Comparison of ENCODE assay signal across 23 cellular contexts in genomic region chr5:131222731-131223130, GRCh38. TPM values are rescaled to one million over a fixed set of nuclear protein-coding genes. Genes with fewer than 3 reads are reported as not detected.
DNase-seq lines count a peak whose midpoint lies in the region; ATAC-seq and TF ChIP-seq lines count a peak whose summit lies in the region.
"Had no signal": no experiment of that assay in that cellular context is flagged by ENCODE, and none has a peak within 500 bp of the region (broad histone marks: within the 10 kb centered on the region; RNA-seq: fewer than 3 reads in every experiment).

No MANE protein-coding gene starts in this region.

- H4K20me1 ChIP-seq in SK-N-SH (ENCODE audit: insufficient read depth) (no peaks in the 10 kb centered on the region), OCI-LY7 (ENCODE audit: insufficient read depth, low read length) (peaks cover 5% of the 10 kb centered on the region; the same call in 1 of the 2 replicates)

- POLR2A ChIA-PET in SK-N-SH (lab: Yijun Ruan, JAX) (no interaction called here), HEK293 (lab: Yijun Ruan, JAX) (no interaction called here), OCI-LY7 (lab: Charles Lee) (no interaction called here)
- POLR2A ChIA-PET in CD8-positive, alpha-beta T cell (lab: Charles Lee), result no interaction called here

- peaks cover 5% of the 10 kb centered on the region for H3K4me1 Mint-ChIP-seq in CD8-positive, alpha-beta T cell (ENCODE audit: low read depth)
- no peaks in the 10 kb centered on the region for H3K4me1 Mint-ChIP-seq in central memory CD8-positive, alpha-beta T cell

- H3K36me3 ChIP-seq in SK-N-SH (replicated peaks in 1 of 2; ENCODE audit: control insufficient read depth in 1 of 2, insufficient read depth in 2 of 2, low read length in 1 of 2) (no peaks in the 10 kb centered on the region), HEK293 (ENCODE audit: control insufficient read depth in 2 of 2, insufficient read depth in 1 of 2, low read length in 2 of 2) (no peaks in the 10 kb centered on the region), OCI-LY7 (ENCODE audit: insufficient read depth, low read length) (peaks cover 38% of the 10 kb centered on the region)
- H3K36me3 ChIP-seq in CD8-positive, alpha-beta T cell (ENCODE audit: insufficient read depth, low read length), result no peaks in the 10 kb centered on the region
- H3K36me3 ChIP-seq: Peyer's patch, SJCRH30 had no signal

- H3K27ac ChIP-seq in SK-N-SH (ENCODE audit: low read depth in 2 of 2, low read length in 1 of 2) (no peak overlapping the region), HEK293 (ENCODE audit: extremely low read depth, low read depth, low read length) (no peak overlapping the region), OCI-LY7 (ENCODE audit: low read depth, low read length, poor library complexity, severe bottlenecking) (no peak overlapping the region)
- H3K27ac ChIP-seq in CD8-positive, alpha-beta T cell (ENCODE audit: low read depth, low read length), result no peak overlapping the region
- H3K27ac ChIP-seq: C4-2B, Peyer's patch, SJCRH30 had no signal

- H3K4me3 Mint-ChIP-seq in CD8-positive, alpha-beta T cell, result no peak overlapping the region
- H3K4me3 Mint-ChIP-seq in central memory CD8-positive, alpha-beta T cell, result peak overlapping the region; percentile 8

- H3K79me2 ChIP-seq in SK-N-SH (ENCODE audit: insufficient read depth), result no peaks in the 10 kb centered on the region
- 0 out of 2 replicates have a peak, but pooled peaks cover 4% of the 10 kb centered on the region for H3K79me2 ChIP-seq in OCI-LY7 (ENCODE audit: insufficient read depth, low read depth, low read length)

- H2AFZ ChIP-seq in SK-N-SH (ENCODE audit: low read depth) (peak overlapping the region; percentile 40; the same call in 1 of the 2 replicates), OCI-LY7 (ENCODE audit: low read length) (no peak overlapping the region)

- H3K4me1 ChIP-seq in SK-N-SH (ENCODE audit: control insufficient read depth in 1 of 2, insufficient read depth in 2 of 2, low read depth in 1 of 2, low read length in 1 of 2) (peaks cover 0 to 11% of the 10 kb centered on the region in 2 experiments; a peak in 2 of 4 replicates), HEK293 (ENCODE audit: control insufficient read depth, insufficient read depth, low read length) (no peaks in the 10 kb centered on the region), OCI-LY7 (ENCODE audit: insufficient read depth, low read length, poor library complexity, severe bottlenecking) (peaks cover 12% of the 10 kb centered on the region)
- H3K4me1 ChIP-seq in CD8-positive, alpha-beta T cell (ENCODE audit: insufficient read depth, low read length), result peaks cover 16% of the 10 kb centered on the region
- H3K4me1 ChIP-seq: SJCRH30 had no signal

- H3K27me3 ChIP-seq in SK-N-SH (ENCODE audit: insufficient read depth), result no peaks in the 10 kb centered on the region
- H3K27me3 ChIP-seq in CD8-positive, alpha-beta T cell (ENCODE audit: insufficient read depth, low read length), result no peaks in the 10 kb centered on the region
- H3K27me3 ChIP-seq: Peyer's patch, SJCRH30 had no signal

- BruUV-seq in OCI-LY7 (replicated peaks; lab: Mats Ljungman, UMichigan), result no TSS peak

- ATAC-seq in SK-N-SH treated with all-trans-retinoic acid at 6 μM for 48 hours (no peak), HG02970 (IDR thresholded peaks at IDR 0.05; ENCODE audit: low FRiP score, unreplicated experiment) (no peak)
- ATAC-seq in CD8-positive, alpha-beta T cell, result no peak
- ATAC-seq in central memory CD8-positive, alpha-beta T cell (replicated peaks; ENCODE audit: extremely low read depth, poor library complexity, severe bottlenecking), result no peak

- H3K27ac Mint-ChIP-seq in CD8-positive, alpha-beta T cell, result peak overlapping the region; percentile 24
- H3K27ac Mint-ChIP-seq in central memory CD8-positive, alpha-beta T cell (ENCODE audit: low read depth), result no peak overlapping the region

- no peak for DNase-seq in SK-N-SH
- no peak for DNase-seq in CD8-positive, alpha-beta T cell
- no peak for DNase-seq in central memory CD8-positive, alpha-beta T cell (ENCODE audit: low spot score in 2 of 2)
- DNase-seq in OCI-LY7 (ENCODE audit: low spot score), result no peak
- no peak for DNase-seq in NAMALWA (ENCODE audit: low spot score)
- DNase-seq: 8988T, AML-193, DMS53, GF-D8, GOT3, MM.1S, NCI-H1092, NCI-H1436, NCI-H1930, NCI-H226, NCI-H510A treated with DMSO at 0.1 percent for 48 hours, NCI-H748 treated with DMSO at 0.1 percent for 48 hours, Peyer's patch, SJCRH30 had no signal

- no peak for TF ChIP-seq RAD21 in SK-N-SH (IDR thresholded peaks at IDR 0.05; ENCODE audit: low read length)

- H3K9me2 ChIP-seq in SK-N-SH (no peaks in the 10 kb centered on the region), OCI-LY7 (ENCODE audit: insufficient read depth, low read length) (no peaks in the 10 kb centered on the region)

- peaks cover 2% of the 10 kb centered on the region for H3K36me3 Mint-ChIP-seq in CD8-positive, alpha-beta T cell
- H3K36me3 Mint-ChIP-seq in central memory CD8-positive, alpha-beta T cell (ENCODE audit: insufficient read depth), result no peaks in the 10 kb centered on the region

- H3K9me3 ChIP-seq in SK-N-SH, result no peaks in the 10 kb centered on the region
- no peaks in the 10 kb centered on the region for H3K9me3 ChIP-seq in CD8-positive, alpha-beta T cell (ENCODE audit: low read length)
- H3K9me3 ChIP-seq in HEK293 (ENCODE audit: control insufficient read depth, insufficient read depth, low read depth, low read length), result no peaks in the 10 kb centered on the region
- no peaks in the 10 kb centered on the region for H3K9me3 ChIP-seq in OCI-LY7 (ENCODE audit: low read length)
- H3K9me3 ChIP-seq: Peyer's patch, SJCRH30 had no signal

- H3K4me2 ChIP-seq in SK-N-SH (no peak overlapping the region), OCI-LY7 (ENCODE audit: low read length) (no peak overlapping the region)

- TF ChIP-seq EP300 in SK-N-SH (IDR thresholded peaks at IDR 0.05; ENCODE audit: borderline replicate concordance in 1 of 2, low read depth in 1 of 2, low read length in 1 of 2), result no peak

- CTCF ChIA-PET in SK-N-SH (lab: Yijun Ruan, JAX) (no interaction called here), HEK293 (lab: Yijun Ruan, JAX) (no interaction called here), OCI-LY7 (lab: Charles Lee; ENCODE audit: unreplicated experiment) (no interaction called here)
- CTCF ChIA-PET in CD8-positive, alpha-beta T cell (lab: Charles Lee), result no interaction called here

- H3F3A ChIP-seq in SK-N-SH (replicated peaks; ENCODE audit: insufficient read depth), result peaks cover 14% of the 10 kb centered on the region

- no peaks in the 10 kb centered on the region for H3K9me3 Mint-ChIP-seq in CD8-positive, alpha-beta T cell
- no peaks in the 10 kb centered on the region for H3K9me3 Mint-ChIP-seq in central memory CD8-positive, alpha-beta T cell

- no peak for TF ChIP-seq CTCF in SK-N-SH (IDR thresholded peaks at IDR 0.05)
- no peak for TF ChIP-seq CTCF in CD8-positive, alpha-beta T cell (IDR thresholded peaks at IDR 0.05)
- no peak for TF ChIP-seq CTCF in HEK293 (tag by site-specific recombination; IDR thresholded peaks at IDR 0.05)
- TF ChIP-seq CTCF in OCI-LY7 (conservative IDR thresholded peaks at IDR 0.05; ENCODE audit: low read length), result no peak

- H3K9ac ChIP-seq in SK-N-SH, result no peak overlapping the region

- intact Hi-C loops in CD8-positive, alpha-beta T cell (cut with DNase I, micrococcal nuclease), result no loop called here
- intact Hi-C loops in OCI-LY7 (cut with micrococcal nuclease; ENCODE audit: unreplicated experiment), result no loop called here

- H3K27me3 Mint-ChIP-seq in CD8-positive, alpha-beta T cell (ENCODE audit: low read depth), result no peaks in the 10 kb centered on the region
- no peaks in the 10 kb centered on the region for H3K27me3 Mint-ChIP-seq in central memory CD8-positive, alpha-beta T cell

- no peak overlapping the region for H3K4me3 ChIP-seq in SK-N-SH (ENCODE audit: low read depth in 2 of 2, low read length in 1 of 2)
- H3K4me3 ChIP-seq in CD8-positive, alpha-beta T cell (ENCODE audit: low read depth, low read length), result no peak overlapping the region
- H3K4me3 ChIP-seq in HEK293 (ENCODE audit: low read depth, low read length), result no peak overlapping the region
- H3K4me3 ChIP-seq in OCI-LY7 (ENCODE audit: low read depth, low read length, poor library complexity, severe bottlenecking), result no peak overlapping the region
- H3K4me3 ChIP-seq: Peyer's patch, SJCRH30 had no signal

TF ChIP-seq in SK-N-SH, 30 proteins besides CTCF, POLR2A, EP300 and RAD21 (continues in another document):
- TF ChIP-seq ELF1 (IDR thresholded peaks at IDR 0.05), result no peak
- no peak for TF ChIP-seq JUND (IDR thresholded peaks at IDR 0.05)

TF ChIP-seq in SK-N-SH treated with all-trans-retinoic acid at 6 μM for 48 hours, 23 proteins besides CTCF, POLR2A, EP300 and RAD21 (continues in another document):
- no peak for TF ChIP-seq PPARA (CRISPR knock-in tag; IDR thresholded peaks at IDR 0.05; ENCODE audit: borderline replicate concordance)
- TF ChIP-seq CSDC2 (CRISPR knock-in tag; IDR thresholded peaks at IDR 0.05), result no peak
- no peak for TF ChIP-seq TOX (CRISPR knock-in tag; IDR thresholded peaks at IDR 0.05; ENCODE audit: borderline replicate concordance)

TF ChIP-seq in HEK293, 187 proteins besides CTCF, POLR2A, EP300 and RAD21:
- peak; percentile 65 for TF ChIP-seq PRDM1 (tag by site-specific recombination; IDR thresholded peaks at IDR 0.05)
- no peak for TF ChIP-seq ZNF184 (tag by site-specific recombination; IDR thresholded peaks at IDR 0.05)

RNA-seq across cellular contexts. Expression of gene CDC42SE2, which starts 41.1 kb away (rescaled TPM):
- 8.6 and 11.4 TPM in 2 replicates for polyA plus RNA-seq in SK-N-SH (2012; rRNA removed)
- 14.0 and 17.3 TPM in 2 replicates for polyA plus RNA-seq in SK-N-SH (2012; cell fraction: cytosol; rRNA removed)
- polyA plus RNA-seq in SK-N-SH (2012; cell fraction: nucleus; rRNA removed), result 2.8 and 6.8 TPM in 2 replicates
- total RNA-seq in CD8-positive, alpha-beta T cell, result 100 to 1,000 TPM; 340 to 348 TPM
- 34.7 and 54.2 TPM in 2 replicates for total RNA-seq in OCI-LY7 (2014; rRNA removed; shearing (Covaris generic))
- 66.8 and 68.9 TPM in 2 replicates for total RNA-seq in OCI-LY7 (2022)

RNA-seq across cellular contexts. Expression of gene LYRM7, which starts 52.0 kb away (rescaled TPM):
- 1.4 and 2.3 TPM in 2 replicates for polyA plus RNA-seq in SK-N-SH (2012; rRNA removed)
- 2.4 and 2.9 TPM in 2 replicates for polyA plus RNA-seq in SK-N-SH (2012; cell fraction: cytosol; rRNA removed)
- 0.85 and 1.7 TPM in 2 replicates for polyA plus RNA-seq in SK-N-SH (2012; cell fraction: nucleus; rRNA removed)
- total RNA-seq in CD8-positive, alpha-beta T cell, result 1 to 10 TPM; 8.7 to 8.9 TPM
- total RNA-seq in OCI-LY7 (2014; rRNA removed; shearing (Covaris generic)), result 14.4 and 18.2 TPM in 2 replicates
- 24.3 and 25.5 TPM in 2 replicates for total RNA-seq in OCI-LY7 (2022)

RNA-seq across cellular contexts. Expression of gene HINT1, which starts 57.7 kb away (rescaled TPM):
- 385 and 444 TPM in 2 replicates for polyA plus RNA-seq in SK-N-SH (2012; rRNA removed)
- polyA plus RNA-seq in SK-N-SH (2012; cell fraction: cytosol; rRNA removed), result 536 and 677 TPM in 2 replicates
- 90.0 and 145 TPM in 2 replicates for polyA plus RNA-seq in SK-N-SH (2012; cell fraction: nucleus; rRNA removed)
- total RNA-seq in CD8-positive, alpha-beta T cell, result 100 to 1,000 TPM; 243 to 252 TPM
- 205 and 343 TPM in 2 replicates for total RNA-seq in OCI-LY7 (2014; rRNA removed; shearing (Covaris generic))
- 246 and 253 TPM in 2 replicates for total RNA-seq in OCI-LY7 (2022)

Comparison
In these comparisons a context has a peak if more than half of its experiments do, and no peak if none do; other contexts are left out.
1. RNA of gene CDC42SE2, which starts 41.1 kb away (total RNA-seq): 340 to 348 TPM in CD8-positive, alpha-beta T cell; 34.7 to 68.9 TPM in OCI-LY7; every median in the first group is over 4 times any median in the second.